In the genomic region with DNA sequence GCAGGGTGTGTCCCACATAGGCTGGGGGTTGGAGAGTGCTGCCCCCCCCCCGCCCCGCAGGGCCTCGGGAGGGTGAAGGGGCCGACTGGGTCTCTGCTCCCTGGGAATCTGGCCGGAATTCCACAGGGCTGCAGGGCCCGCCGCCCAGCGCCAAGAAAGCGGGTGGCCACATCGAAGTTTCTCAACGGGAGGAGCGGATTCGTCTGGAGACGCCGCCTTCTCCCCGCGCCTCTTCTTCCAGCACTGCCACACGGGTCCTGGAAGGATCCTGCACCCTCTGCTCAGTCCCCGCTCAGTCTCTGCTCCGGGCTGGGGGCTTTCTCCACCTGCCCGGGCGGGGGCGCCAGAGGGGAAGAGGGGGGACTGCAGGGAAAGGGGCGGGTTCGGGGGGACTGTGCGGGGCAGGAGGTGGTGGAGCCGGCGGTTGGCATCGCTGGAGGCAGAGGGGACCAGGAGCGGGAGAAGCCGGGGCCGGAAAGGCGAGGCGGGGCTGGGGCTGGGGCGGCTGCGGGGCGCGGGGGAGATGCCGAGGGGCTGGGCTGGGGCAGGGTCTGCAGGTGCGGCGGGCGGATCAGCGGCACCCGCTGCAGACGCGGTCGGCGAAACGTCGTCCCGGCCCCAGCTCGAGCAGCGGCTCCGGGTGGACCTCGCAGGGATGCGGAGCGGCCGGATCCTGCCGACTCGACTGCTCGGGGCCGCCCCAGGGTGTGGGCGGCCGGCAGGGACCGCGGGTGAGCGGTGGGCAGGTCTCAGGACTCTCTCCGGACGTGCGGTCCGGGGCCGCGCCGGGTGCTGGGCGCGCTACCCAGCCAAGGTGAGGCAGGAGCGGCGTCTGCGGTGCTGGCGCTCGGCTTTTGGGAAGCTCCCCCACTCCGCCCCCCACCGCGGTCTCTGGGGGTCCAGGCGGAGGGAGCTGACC, we compare ENCODE assay signal across 10 cellular contexts.
DNase-seq lines count a peak whose midpoint lies in the region; ATAC-seq and TF ChIP-seq lines count a peak whose summit lies in the region.
"Had no signal": no experiment of that assay in that cellular context is flagged by ENCODE, and none has a peak within 500 bp of the region (broad histone marks: within the 10 kb centered on the region; RNA-seq: fewer than 3 reads in every experiment).

No MANE protein-coding gene starts in this region.

- ATAC-seq in GM19324 (IDR thresholded peaks at IDR 0.05; ENCODE audit: low FRiP score, unreplicated experiment) (no peak), GM21529 (IDR thresholded peaks at IDR 0.05; ENCODE audit: unreplicated experiment) (no peak)
- ATAC-seq: CD8-positive, alpha-beta T cell had no signal

- no peak overlapping the region for H3K27ac ChIP-seq in 22Rv1
- H3K27ac ChIP-seq: KMS-11 had no signal

- peak; percentile 13; the same call in 1 of the 2 replicates for TF ChIP-seq CTCF in 22Rv1 (IDR thresholded peaks at IDR 0.05)

- DNase-seq in EL (peak; percentile 7), cerebellum (ENCODE audit: low spot score) (peak; percentile 59), left kidney (ENCODE audit: low read depth, low spot score) (peak; percentile 61), occipital lobe (lab: John Stamatoyannopoulos, UW) (no peak), NOMO-1 treated with DMSO at 0.1 percent for 48 hours (lab: John Stamatoyannopoulos, UW; ENCODE audit: unreplicated experiment) (no peak)

Comparison
In these comparisons a context has a peak if more than half of its experiments do, and no peak if none do; other contexts are left out.
1. DNase-seq: peak in EL (single experiment), cerebellum (single experiment) and left kidney (single experiment); none in occipital lobe (single experiment) and NOMO-1 treated with DMSO at 0.1 percent for 48 hours (single experiment).